31 cellular contexts compared by ENCODE assay signal in genomic region chr12:83008703-83009102, GRCh38.
"Had no signal": no experiment of that assay in that cellular context is flagged by ENCODE, and none has a peak within 500 bp of the region (broad histone marks: within the 10 kb centered on the region; RNA-seq: fewer than 3 reads in every experiment).

No MANE protein-coding gene starts in this region.

- H3K9me3 ChIP-seq: neutrophil, prostate gland, right lobe of liver, suprapubic skin, testis, tibial artery, upper lobe of right lung had no signal

- ATAC-seq: naive thymus-derived CD8-positive, alpha-beta T cell; natural killer cell treated with Interleukin-12 subunit alpha and Interleukin-12 subunit beta and Interleukin-15 and Interleukin-18, amount 100 ng/mL, for 72 hours; right lobe of liver; stimulated activated memory B cell treated with anti-CD40 and anti-IgM and Interleukin-4, amounts not matched to agents 10 μg/mL and 1 μg/mL and 100 μg/mL, for 72 hours; stimulated activated naive CD8-positive, alpha-beta T cell treated with anti-CD3 and anti-CD28 coated beads, Interleukin-15, amount 100 ng/mL, for 72 hours; stimulated activated naive CD8-positive, alpha-beta T cell treated with anti-CD3 and anti-CD28 coated beads, Interleukin-15, Interleukin-2, amounts not matched to agents 100 U/mL and 50 U/mL, for 24 hours; upper lobe of right lung had no signal

- H3K27me3 ChIP-seq: neutrophil, ovary, right atrium auricular region, right lobe of liver, sigmoid colon, spleen, suprapubic skin, testis, tibial artery, transverse colon, upper lobe of right lung, uterus had no signal

- DNase-seq: naive B cell; naive thymus-derived CD8-positive, alpha-beta T cell; nephron progenitor cell; nucleus accumbens; ovary; retina; right lobe of liver; sigmoid colon; spleen; stimulated activated CD4-positive, alpha-beta T cell treated with anti-CD3 and anti-CD28 coated beads, Interleukin-12 subunit alpha, Interleukin-12 subunit beta, amount 100 ng/mL, for 4 hours; stimulated activated CD4-positive, alpha-beta T cell treated with anti-CD3 and anti-CD28 coated beads, Interleukin-1b, Interleukin-23, amount 100 ng/mL, for 48 hours; stimulated activated CD4-positive, alpha-beta T cell treated with anti-CD3 and anti-CD28 coated beads, Interleukin-4, amount 100 ng/mL, for 1 hour; stimulated activated CD4-positive, alpha-beta T cell treated with anti-CD3 and anti-CD28 coated beads, Interleukin-4, amount 100 ng/mL, for 4 hours; stimulated activated CD8-positive, alpha-beta memory T cell treated with anti-CD3 and anti-CD28 coated beads, Interleukin-4, amount 100 ng/mL, for 48 hours; stimulated activated naive CD4-positive, alpha-beta T cell; stimulated activated naive CD8-positive, alpha-beta T cell treated with anti-CD3 and anti-CD28 coated beads, Interleukin-15, amount 100 ng/mL, for 72 hours; stimulated activated naive CD8-positive, alpha-beta T cell treated with anti-CD3 and anti-CD28 coated beads, Interleukin-15, Interleukin-2, amounts not matched to agents 100 U/mL and 50 U/mL, for 24 hours; substantia nigra; testis; tibial artery; transverse colon; upper lobe of right lung; uterus had no signal

- H3K4me3 ChIP-seq: ovary, prostate gland, right atrium auricular region, right lobe of liver, sigmoid colon, skin epidermis, smooth muscle cell, spleen, suprapubic skin, testis, tibial artery, transverse colon, upper lobe of right lung, uterus had no signal

- H3K4me1 ChIP-seq: prostate gland, right atrium auricular region, right lobe of liver, spleen, suprapubic skin, testis, tibial artery, transverse colon, upper lobe of right lung, uterus had no signal

- H3K36me3 ChIP-seq: neutrophil, ovary, prostate gland, right atrium auricular region, right lobe of liver, tibial artery, upper lobe of right lung, uterus had no signal

- H3K27ac ChIP-seq: neutrophil, ovary, prostate gland, right atrium auricular region, right lobe of liver, sigmoid colon, skin epidermis, spleen, suprapubic skin, testis, tibial artery, transverse colon, upper lobe of right lung, uterus had no signal

- H3K4me2 ChIP-seq: smooth muscle cell had no signal
